In genomic region chr3:121274411-121274810, GRCh38 we compare ENCODE assay signal across 26 cellular contexts.
DNase-seq lines count a peak whose midpoint lies in the region; ATAC-seq, FAIRE-seq and TF ChIP-seq lines count a peak whose summit lies in the region.
"Had no signal": no experiment of that assay in that cellular context is flagged by ENCODE, and none has a peak within 500 bp of the region (broad histone marks: within the 10 kb centered on the region; RNA-seq: fewer than 3 reads in every experiment).

No MANE protein-coding gene starts in this region.

- no peaks in the 10 kb centered on the region for H3K4me1 ChIP-seq in H1 (replicated peaks in 1 of 4; ENCODE audit: control insufficient read depth in 3 of 4, insufficient read depth in 4 of 4, low read length in 3 of 4)
- no peaks in the 10 kb centered on the region for H3K4me1 ChIP-seq in stomach
- H3K4me1 ChIP-seq: A549, BE2C, HAP-1 had no signal

- no peak overlapping the region for H3K56ac ChIP-seq in H1 (replicated peaks; ENCODE audit: insufficient read length, low read depth, low read length)

- no peak for TF ChIP-seq RAD21 in H1 (IDR thresholded peaks at IDR 0.05 in 1 of 2, conservative IDR thresholded peaks at IDR 0.05 in 1 of 2; ENCODE audit: low read depth in 2 of 2, low read length in 2 of 2)

- H2BK20ac ChIP-seq in H1 (ENCODE audit: low read length), result no peak overlapping the region

- POLR2A ChIA-PET in H1 (lab: Charles Lee; ENCODE audit: partially characterized antibody), result no interaction called here

- no peak overlapping the region for H2AFZ ChIP-seq in H1 (ENCODE audit: low read length)
- H2AFZ ChIP-seq: GM23338 had no signal

- intact Hi-C loops in left cardiac atrium (cut with DNase I), result no loop called here
- intact Hi-C loops in stomach (cut with DNase I; ENCODE audit: low total_unique reads), result no loop called here

- H2BK15ac ChIP-seq in H1 (ENCODE audit: low read length), result no peak overlapping the region

- no peak overlapping the region; the same call in 1 of the 2 replicates for H4K8ac ChIP-seq in H1 (ENCODE audit: extremely low read depth, insufficient read depth, low read length)

- H3K4ac ChIP-seq in H1 (replicated peaks; ENCODE audit: insufficient read length, low read depth, low read length), result no peak overlapping the region

- no peak overlapping the region for H3K14ac ChIP-seq in H1 (ENCODE audit: insufficient read length)

- peak; percentile 26 for DNase-seq in RKO (ENCODE audit: low spot score)
- peak; percentile 6 for DNase-seq in T1000 (lab: John Stamatoyannopoulos, UW)
- DNase-seq in H1 (ENCODE audit: low read depth in 1 of 2, low spot score in 2 of 2), result no peak
- DNase-seq in left cardiac atrium, result no peak
- no peak for DNase-seq in stomach
- DNase-seq: 8988T; ACHN; AML-193; BE2C; CD4-positive, alpha-beta T cell; CD8-positive, alpha-beta memory T cell; DMS 273 treated with DMSO at 0.1 percent for 48 hours; DMS79; EL; GDM1; HFFc6 had no signal

- no peaks in the 10 kb centered on the region for H3K9me3 ChIP-seq in H1 (ENCODE audit: insufficient read depth in 2 of 2, low read depth in 1 of 2, low read length in 1 of 2)
- peaks cover 0 to 36% (median 20%) of the 10 kb centered on the region in 4 donors for H3K9me3 ChIP-seq in stomach
- H3K9me3 ChIP-seq: A549, BE2C, HAP-1 had no signal

- ATAC-seq in left cardiac atrium, result no peak
- no peak for ATAC-seq in GM19455 (IDR thresholded peaks at IDR 0.05; ENCODE audit: unreplicated experiment)
- ATAC-seq: A549, GM12878, GM23338 had no signal

- H3K23ac ChIP-seq in H1 (ENCODE audit: insufficient read length), result no peak overlapping the region

- H3K36me3 ChIP-seq in H1 (ENCODE audit: control insufficient read depth in 2 of 4, insufficient read depth in 4 of 4, low read length in 3 of 4) (no peaks in the 10 kb centered on the region), stomach (no peaks in the 10 kb centered on the region)
- H3K36me3 ChIP-seq: BE2C, HAP-1 had no signal

- TF ChIP-seq EP300 in H1 (IDR thresholded peaks at IDR 0.05; ENCODE audit: borderline replicate concordance in 1 of 2, low read depth in 2 of 2, low read length in 2 of 2) (no peak), stomach (IDR thresholded peaks at IDR 0.05) (no peak)

- no peak for TF ChIP-seq CTCF in H1 (IDR thresholded peaks at IDR 0.05; ENCODE audit: control extremely low read depth in 1 of 3, insufficient read depth in 1 of 3, low read depth in 1 of 3, low read length in 3 of 3)
- no peak for TF ChIP-seq CTCF in stomach (IDR thresholded peaks at IDR 0.05)

- TF ChIP-seq POLR2A in H1 (IDR thresholded peaks at IDR 0.05; ENCODE audit: control extremely low read depth in 1 of 2, low read depth in 2 of 2, low read length in 2 of 2), result no peak
- no peak for TF ChIP-seq POLR2A in stomach (IDR thresholded peaks at IDR 0.05)

- H2BK12ac ChIP-seq in H1 (ENCODE audit: low read depth, low read length), result no peak overlapping the region

- no peaks in the 10 kb centered on the region for H3K79me2 ChIP-seq in H1 (ENCODE audit: control insufficient read depth in 1 of 2, insufficient read depth in 2 of 2, low read length in 2 of 2)

- no peak overlapping the region for H3K27ac ChIP-seq in H1 (ENCODE audit: low read depth, low read length)
- H3K27ac ChIP-seq in temporal lobe (ENCODE audit: low read depth, low read length), result peak overlapping the region; percentile 9
- H3K27ac ChIP-seq in stomach, result no peak overlapping the region
- H3K27ac ChIP-seq: A549; BLaER1 treated with 17β-estradiol and CSF1 and Interleukin-3, amounts not matched to agents 10 nM and 100 nM had no signal

- no peak overlapping the region for H3K9ac ChIP-seq in H1 (replicated peaks in 1 of 4; ENCODE audit: extremely low read depth in 1 of 4, low read depth in 3 of 4, low read length in 3 of 4)
- H3K9ac ChIP-seq: BLaER1 treated with 17β-estradiol and CSF1 and Interleukin-3, amounts not matched to agents 10 nM and 100 nM had no signal

- CTCF ChIA-PET in H1 (lab: Charles Lee; ENCODE audit: partially characterized antibody), result no interaction called here

- H4K20me1 ChIP-seq in H1 (replicated peaks in 1 of 2; ENCODE audit: control insufficient read depth in 1 of 2, insufficient read depth in 2 of 2, low read length in 2 of 2), result no peaks in the 10 kb centered on the region
- H4K20me1 ChIP-seq: BLaER1 treated with 17β-estradiol and CSF1 and Interleukin-3, amounts not matched to agents 10 nM and 100 nM had no signal

- H3K4me3 ChIP-seq in H1 (ENCODE audit: extremely low read depth in 1 of 4, insufficient read depth in 2 of 4, low read depth in 3 of 4, low read length in 4 of 4) (no peak overlapping the region), stomach (no peak overlapping the region)
- H3K4me3 ChIP-seq: A549; BLaER1 treated with 17β-estradiol and CSF1 and Interleukin-3, amounts not matched to agents 10 nM and 100 nM; GM12878; GM23338; HAP-1 had no signal

- FAIRE-seq in H1 (lab: Jason Lieb, UNC), result no peak
- FAIRE-seq: A549, D721Med, GM12878, GM19239, H54 had no signal

- H3K4me2 ChIP-seq in H1 (ENCODE audit: insufficient read depth in 1 of 2, low read depth in 2 of 2, low read length in 2 of 2), result no peak overlapping the region
- H3K4me2 ChIP-seq: A549; BLaER1 treated with 17β-estradiol and CSF1 and Interleukin-3, amounts not matched to agents 10 nM and 100 nM; GM23338 had no signal

- peak overlapping the region; percentile 31 for H4K5ac ChIP-seq in H1 (ENCODE audit: insufficient read length, low read depth, low read length)

- H3K23me2 ChIP-seq in H1 (ENCODE audit: low read depth, low read length), result no peaks in the 10 kb centered on the region

- H3K27me3 ChIP-seq in H1 (replicated peaks in 1 of 4; ENCODE audit: control insufficient read depth in 3 of 4, extremely low read depth in 1 of 4, insufficient read depth in 3 of 4, low read length in 3 of 4) (peaks cover 0 to 1% (median 0%) of the 10 kb centered on the region in 4 experiments; a peak in 1 of 7 replicates), stomach (no peaks in the 10 kb centered on the region)
- H3K27me3 ChIP-seq: BE2C; BLaER1 treated with 17β-estradiol and CSF1 and Interleukin-3, amounts not matched to agents 10 nM and 100 nM had no signal

- no peaks in the 10 kb centered on the region for H3K79me1 ChIP-seq in H1 (ENCODE audit: low read depth, low read length)

- no peak overlapping the region for H2AK5ac ChIP-seq in H1 (ENCODE audit: low read depth, low read length)

- no peak overlapping the region for H4K91ac ChIP-seq in H1 (replicated peaks; ENCODE audit: insufficient read length, low read length)

- H2BK120ac ChIP-seq in H1 (replicated peaks; ENCODE audit: low read depth, low read length), result no peak overlapping the region

- no peak overlapping the region for H3K18ac ChIP-seq in H1 (ENCODE audit: extremely low read depth, low read length)

- no peak overlapping the region for H2BK5ac ChIP-seq in H1 (ENCODE audit: low read depth, low read length)

TF ChIP-seq in H1, 55 proteins besides CTCF, POLR2A, EP300 and RAD21:
- TF ChIP-seq RXRA (IDR thresholded peaks at IDR 0.05; ENCODE audit: insufficient read depth, low read depth, low read length), result no peak
- TF ChIP-seq JUND (IDR thresholded peaks at IDR 0.05; ENCODE audit: low read length), result no peak
- no peak for TF ChIP-seq ASH2L (IDR thresholded peaks at IDR 0.05; ENCODE audit: low read length)
- no peak for TF ChIP-seq SIRT6 (IDR thresholded peaks at IDR 0.05; ENCODE audit: low read length)
- TF ChIP-seq SP2 (IDR thresholded peaks at IDR 0.05; ENCODE audit: low read length), result no peak
- TF ChIP-seq KDM4A (IDR thresholded peaks at IDR 0.05; ENCODE audit: low read depth, low read length, severe bottlenecking), result no peak
- no peak for TF ChIP-seq GTF2F1 (IDR thresholded peaks at IDR 0.05; ENCODE audit: borderline replicate concordance, low read depth, low read length)
- no peak for TF ChIP-seq ATF2 (IDR thresholded peaks at IDR 0.05; ENCODE audit: low read length)
- no peak for TF ChIP-seq KDM5A (IDR thresholded peaks at IDR 0.05; ENCODE audit: low read length)
- TF ChIP-seq TEAD4 (IDR thresholded peaks at IDR 0.05; ENCODE audit: low read depth, low read length), result no peak
- TF ChIP-seq USF2 (IDR thresholded peaks at IDR 0.05; ENCODE audit: low read length), result no peak
- TF ChIP-seq TBP (IDR thresholded peaks at IDR 0.05; ENCODE audit: low read depth, low read length), result no peak
- no peak for TF ChIP-seq CTBP2 (IDR thresholded peaks at IDR 0.05; ENCODE audit: borderline replicate concordance, insufficient read depth, insufficient read length, low read length)
TF ChIP-seq in H1: peak in this region for 0.

Comparison
In these comparisons a context has a peak if more than half of its experiments do, and no peak if none do; other contexts are left out.
1. DNase-seq: peak in RKO (single experiment) and T1000 (single experiment); none in H1 (0 of 2), left cardiac atrium (single experiment) and stomach (single experiment).